In genomic region chr6:11323666-11324452, GRCh38 we compare ENCODE assay signal across 10 cellular contexts.
DNase-seq lines count a peak whose midpoint lies in the region; ATAC-seq and TF ChIP-seq lines count a peak whose summit lies in the region.
"Had no signal": no experiment of that assay in that cellular context is flagged by ENCODE, and none has a peak within 500 bp of the region (broad histone marks: within the 10 kb centered on the region; RNA-seq: fewer than 3 reads in every experiment).

No MANE protein-coding gene starts in this region.

- 82 to 85% (median 84%) methylated on average over 14 to 16 of the region's 16 CpGs for WGBS in adrenal gland, 4 donors

- H3K9me3 ChIP-seq in adrenal gland (replicated peaks in 1 of 3) (no peaks in the 10 kb centered on the region), mucosa of descending colon (no peaks in the 10 kb centered on the region)

- no peaks in the 10 kb centered on the region for H3K27me3 ChIP-seq in GM06990 (replicated peaks; ENCODE audit: control insufficient read depth, insufficient read depth, low read length)
- H3K27me3 ChIP-seq in adrenal gland: no peaks in the 10 kb centered on the region

- peaks cover 7% of the 10 kb centered on the region for H3K36me3 ChIP-seq in GM06990 (ENCODE audit: control insufficient read depth, insufficient read depth, low read length)
- H3K36me3 ChIP-seq in adrenal gland (replicated peaks in 1 of 2): no peaks in the 10 kb centered on the region
- H3K36me3 ChIP-seq in mucosa of descending colon (ENCODE audit: low read depth): no peaks in the 10 kb centered on the region

- H3K4me3 ChIP-seq in GM06990 (replicated peaks; ENCODE audit: low read depth, low read length) (peak overlapping the region; percentile 15), adrenal gland (no peak overlapping the region), mucosa of descending colon (no peak overlapping the region), coronary artery (no peak overlapping the region)

- intact Hi-C loops in adrenal gland (cut with DNase I) (no loop called here), mucosa of descending colon (cut with DNase I, micrococcal nuclease) (no loop called here)

- no peak for TF ChIP-seq POLR2A in adrenal gland (IDR thresholded peaks at IDR 0.05)

- DNase-seq in GM06990 (ENCODE audit: extremely low read depth, insufficient read length) (no peak), adrenal gland (peak in 6 of 7 donors; percentile 17 to 80 (median 56)), mucosa of descending colon (no peak), OCI-M2 (lab: John Stamatoyannopoulos, UW; ENCODE audit: unreplicated experiment) (no peak), coronary artery (ENCODE audit: low spot score) (no peak), T1000 (lab: John Stamatoyannopoulos, UW) (no peak)
- DNase-seq: DMS153; effector memory CD4-positive, alpha-beta T cell had no signal

- ATAC-seq in HG02870 (IDR thresholded peaks at IDR 0.05; ENCODE audit: unreplicated experiment) (peak; percentile 47), mucosa of descending colon (peak; percentile 55), HG03354 (IDR thresholded peaks at IDR 0.05; ENCODE audit: poor library complexity, severe bottlenecking, unreplicated experiment) (no peak)

- H3K4me1 ChIP-seq in adrenal gland (replicated peaks in 1 of 2): peaks cover 0 to 3% of the 10 kb centered on the region in 2 donors
- no peaks in the 10 kb centered on the region for H3K4me1 ChIP-seq in mucosa of descending colon (ENCODE audit: low read depth)

- peak overlapping the region in 1 of 5 donors; percentile 55 for H3K27ac ChIP-seq in adrenal gland
- H3K27ac ChIP-seq in coronary artery: no peak overlapping the region

- TF ChIP-seq CTCF in GM06990 (IDR thresholded peaks at IDR 0.05; ENCODE audit: insufficient read depth, low read length, poor library complexity, severe bottlenecking) (peak; percentile 17), adrenal gland (IDR thresholded peaks at IDR 0.05) (no peak), mucosa of descending colon (IDR thresholded peaks at IDR 0.05) (no peak), coronary artery (IDR thresholded peaks at IDR 0.05) (no peak)

Comparison
In these comparisons a context has a peak if more than half of its experiments do, and no peak if none do; other contexts are left out.
1. DNase-seq: peak in adrenal gland (6 of 7); none in GM06990 (single experiment), mucosa of descending colon (0 of 3), OCI-M2 (single experiment), coronary artery (single experiment) and T1000 (single experiment).